Comparison of ENCODE assay signal across 1 cellular context in the genomic region with DNA sequence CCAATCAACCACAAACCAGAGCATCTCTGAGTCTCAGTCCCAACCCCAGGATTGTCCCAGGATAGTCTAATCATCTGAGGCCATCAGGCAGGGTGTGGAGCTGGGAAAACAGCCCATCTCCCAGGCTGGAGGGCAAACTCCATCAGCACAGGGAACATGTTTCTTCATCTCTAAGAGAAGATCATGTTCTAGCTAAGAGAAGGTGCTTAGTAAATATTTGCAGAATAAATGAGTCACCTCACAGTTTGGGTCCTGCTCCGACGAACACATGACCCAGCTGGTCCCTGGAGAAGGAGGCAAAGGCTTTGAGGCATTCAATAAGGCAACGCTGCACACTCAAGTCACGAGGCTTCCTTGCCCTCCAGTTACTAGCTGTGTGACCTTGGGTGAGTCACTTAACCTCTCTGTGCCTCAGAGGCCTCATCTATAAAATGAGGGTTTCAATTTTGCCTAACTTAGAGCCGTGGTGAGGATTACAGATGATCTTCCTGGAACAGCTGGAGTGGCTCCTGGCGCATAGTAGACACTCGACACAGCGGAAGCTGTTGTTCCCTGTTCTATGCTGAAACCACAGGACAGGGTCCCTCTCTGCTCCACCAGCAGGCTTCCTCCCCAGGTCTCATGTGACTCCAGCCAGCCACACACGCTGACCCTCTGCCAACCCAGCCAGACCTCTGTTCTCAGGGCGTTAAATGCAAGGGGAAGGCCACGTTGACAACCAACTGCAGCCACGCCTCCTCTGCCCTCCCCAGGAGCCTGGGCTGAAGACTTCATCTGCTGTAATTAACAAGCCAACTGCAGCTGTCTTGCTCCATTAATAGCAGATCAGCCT.
A peak's percentile ranks its signal among the peaks of the same experiment; 100 is the strongest.
TF ChIP-seq lines count a peak whose summit lies in the region.

No MANE protein-coding gene starts in this region.

TF ChIP-seq in GM12878, 131 proteins besides CTCF, POLR2A, EP300 and RAD21:
- no peak for TF ChIP-seq PML (IDR thresholded peaks at IDR 0.05; ENCODE audit: low read length)
- no peak for TF ChIP-seq HDAC2 (IDR thresholded peaks at IDR 0.05)
- TF ChIP-seq, protein P1, sequence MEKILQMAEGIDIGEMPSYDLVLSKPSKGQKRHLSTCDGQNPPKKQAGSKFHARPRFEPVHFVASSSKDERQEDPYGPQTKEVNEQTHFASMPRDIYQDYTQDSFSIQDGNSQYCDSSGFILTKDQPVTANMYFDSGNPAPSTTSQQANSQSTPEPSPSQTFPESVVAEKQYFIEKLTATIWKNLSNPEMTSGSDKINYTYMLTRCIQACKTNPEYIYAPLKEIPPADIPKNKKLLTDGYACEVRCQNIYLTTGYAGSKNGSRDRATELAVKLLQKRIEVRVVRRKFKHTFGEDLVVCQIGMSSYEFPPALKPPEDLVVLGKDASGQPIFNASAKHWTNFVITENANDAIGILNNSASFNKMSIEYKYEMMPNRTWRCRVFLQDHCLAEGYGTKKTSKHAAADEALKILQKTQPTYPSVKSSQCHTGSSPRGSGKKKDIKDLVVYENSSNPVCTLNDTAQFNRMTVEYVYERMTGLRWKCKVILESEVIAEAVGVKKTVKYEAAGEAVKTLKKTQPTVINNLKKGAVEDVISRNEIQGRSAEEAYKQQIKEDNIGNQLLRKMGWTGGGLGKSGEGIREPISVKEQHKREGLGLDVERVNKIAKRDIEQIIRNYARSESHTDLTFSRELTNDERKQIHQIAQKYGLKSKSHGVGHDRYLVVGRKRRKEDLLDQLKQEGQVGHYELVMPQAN (conservative IDR thresholded peaks at IDR 0.05): no peak
- TF ChIP-seq FOXK2 (IDR thresholded peaks at IDR 0.05): no peak
- TF ChIP-seq SMARCA5 (IDR thresholded peaks at IDR 0.05): peak; percentile 69; the same call in 1 of the 2 replicates
- TF ChIP-seq MYB (IDR thresholded peaks at IDR 0.05; ENCODE audit: borderline replicate concordance, low read depth, low read length): no peak
- TF ChIP-seq NR2F1 (conservative IDR thresholded peaks at IDR 0.05): 0 out of 2 replicates have a peak, but pooled peaks have one; percentile 23
- TF ChIP-seq, protein P2, sequence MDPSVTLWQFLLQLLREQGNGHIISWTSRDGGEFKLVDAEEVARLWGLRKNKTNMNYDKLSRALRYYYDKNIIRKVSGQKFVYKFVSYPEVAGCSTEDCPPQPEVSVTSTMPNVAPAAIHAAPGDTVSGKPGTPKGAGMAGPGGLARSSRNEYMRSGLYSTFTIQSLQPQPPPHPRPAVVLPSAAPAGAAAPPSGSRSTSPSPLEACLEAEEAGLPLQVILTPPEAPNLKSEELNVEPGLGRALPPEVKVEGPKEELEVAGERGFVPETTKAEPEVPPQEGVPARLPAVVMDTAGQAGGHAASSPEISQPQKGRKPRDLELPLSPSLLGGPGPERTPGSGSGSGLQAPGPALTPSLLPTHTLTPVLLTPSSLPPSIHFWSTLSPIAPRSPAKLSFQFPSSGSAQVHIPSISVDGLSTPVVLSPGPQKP (IDR thresholded peaks at IDR 0.05; ENCODE audit: low read depth, low read length): no peak
- TF ChIP-seq, protein P3, sequence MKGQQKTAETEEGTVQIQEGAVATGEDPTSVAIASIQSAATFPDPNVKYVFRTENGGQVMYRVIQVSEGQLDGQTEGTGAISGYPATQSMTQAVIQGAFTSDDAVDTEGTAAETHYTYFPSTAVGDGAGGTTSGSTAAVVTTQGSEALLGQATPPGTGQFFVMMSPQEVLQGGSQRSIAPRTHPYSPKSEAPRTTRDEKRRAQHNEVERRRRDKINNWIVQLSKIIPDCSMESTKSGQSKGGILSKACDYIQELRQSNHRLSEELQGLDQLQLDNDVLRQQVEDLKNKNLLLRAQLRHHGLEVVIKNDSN (IDR thresholded peaks at IDR 0.05; ENCODE audit: borderline replicate concordance, extremely low read length, insufficient read depth, low read depth, low read length): no peak
